Comparison of ENCODE assay signal across 19 cellular contexts in the genomic region with DNA sequence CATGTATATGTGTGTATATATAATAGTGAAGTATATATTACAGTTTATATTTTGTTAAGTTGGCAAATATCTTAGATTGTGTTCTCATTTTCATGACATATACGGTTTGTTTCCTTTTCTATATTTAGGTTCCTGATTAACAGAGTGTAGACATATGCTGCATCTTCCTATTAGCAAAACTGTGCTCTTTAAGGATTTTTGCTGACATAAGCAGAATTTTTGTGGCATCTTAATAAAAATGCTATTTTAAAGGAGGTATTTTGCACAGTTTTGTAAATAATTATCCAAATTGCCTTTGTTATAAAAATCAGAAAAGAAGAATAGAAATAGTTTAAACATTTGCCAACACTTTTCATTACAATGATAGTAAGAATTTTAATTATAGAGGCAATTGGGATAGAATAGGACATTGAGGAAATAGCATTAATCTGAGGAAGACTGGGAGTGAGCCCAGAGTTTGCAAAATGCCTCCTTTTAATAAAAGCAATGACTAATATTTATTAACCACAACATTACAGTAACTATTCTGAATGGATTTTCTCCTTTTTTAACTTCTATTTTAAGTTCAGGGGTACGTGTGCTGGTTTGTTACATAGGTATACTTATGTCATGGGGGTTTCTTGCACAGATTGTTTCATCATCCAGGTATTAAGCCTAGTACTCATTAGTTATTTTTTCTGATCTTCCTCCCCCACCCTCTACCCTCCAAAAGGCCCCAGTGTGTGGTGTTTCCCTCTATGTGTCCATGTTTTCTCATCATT. TPM values are rescaled to one million over a fixed set of nuclear protein-coding genes. Genes with fewer than 3 reads are reported as not detected.
DNase-seq lines count a peak whose midpoint lies in the region; ATAC-seq, FAIRE-seq and TF ChIP-seq lines count a peak whose summit lies in the region.
"Had no signal": no experiment of that assay in that cellular context is flagged by ENCODE, and none has a peak within 500 bp of the region (broad histone marks: within the 10 kb centered on the region; RNA-seq: fewer than 3 reads in every experiment).

No MANE protein-coding gene starts in this region.

- no peak overlapping the region for H2BK5ac ChIP-seq in IMR-90 (ENCODE audit: low read depth, low read length, poor library complexity, severe bottlenecking)

- H3K4me3 ChIP-seq in IMR-90 (ENCODE audit: insufficient read depth, low read depth, low read length) = no peak overlapping the region
- no peak overlapping the region for H3K4me3 ChIP-seq in K562
- H3K4me3 ChIP-seq: GM23248 had no signal

- H2BK120ac ChIP-seq in IMR-90 (ENCODE audit: low read depth, low read length) = no peak overlapping the region

- H3K4me1 Mint-ChIP-seq in activated naive CD4-positive, alpha-beta T cell treated with anti-CD3 and anti-CD28 coated beads, Interleukin-2, amount 10 ng/mL, durations not matched to agents 7 days and 5 days = no peaks in the 10 kb centered on the region
- H3K4me1 Mint-ChIP-seq: CD4-positive, alpha-beta memory T cell had no signal

- H3K9me3 Mint-ChIP-seq in activated naive CD4-positive, alpha-beta T cell treated with anti-CD3 and anti-CD28 coated beads, Interleukin-2, amount 10 ng/mL, durations not matched to agents 7 days and 5 days = no peaks in the 10 kb centered on the region

- H4K91ac ChIP-seq in IMR-90 (ENCODE audit: insufficient read depth, low read depth, low read length) = no peak overlapping the region

- H4K5ac ChIP-seq in IMR-90 (ENCODE audit: low read depth, low read length) = no peak overlapping the region

- H2AFZ ChIP-seq in IMR-90 (replicated peaks; ENCODE audit: low read length, poor library complexity) = no peak overlapping the region
- H2AFZ ChIP-seq in K562 (ENCODE audit: low read depth, low read length) = no peak overlapping the region
- H2AFZ ChIP-seq: GM23248 had no signal

- H4K8ac ChIP-seq in IMR-90 (ENCODE audit: low read depth in 2 of 2, low read length in 2 of 2) = no peak overlapping the region

- H2AK9ac ChIP-seq in IMR-90 (replicated peaks; ENCODE audit: low read depth, low read length, poor library complexity) = no peak overlapping the region

- H3K23ac ChIP-seq in IMR-90 (ENCODE audit: low read depth, low read length) = no peak overlapping the region

- H3K27me3 ChIP-seq in IMR-90 (ENCODE audit: control insufficient read depth, insufficient read depth, low read length) (no peaks in the 10 kb centered on the region), K562 (ENCODE audit: control insufficient read depth in 2 of 2, insufficient read depth in 2 of 2, low read length in 2 of 2) (no peaks in the 10 kb centered on the region)

- H3K27me3 Mint-ChIP-seq in activated naive CD4-positive, alpha-beta T cell treated with anti-CD3 and anti-CD28 coated beads, Interleukin-2, amount 10 ng/mL, durations not matched to agents 7 days and 5 days = no peaks in the 10 kb centered on the region
- H3K27me3 Mint-ChIP-seq: CD4-positive, alpha-beta memory T cell had no signal

- TF ChIP-seq POLR2A in IMR-90 (IDR thresholded peaks at IDR 0.05; ENCODE audit: low read depth, low read length) (no peak), K562 (conservative IDR thresholded peaks at IDR 0.05) (no peak)

- no peak overlapping the region for H3K27ac ChIP-seq in IMR-90 (ENCODE audit: insufficient read depth, low read length)
- no peak overlapping the region for H3K27ac ChIP-seq in K562 (ENCODE audit: extremely low read depth, low read depth, low read length)
- H3K27ac ChIP-seq: C4-2B, GM23248 had no signal

- no peak overlapping the region for H2BK20ac ChIP-seq in IMR-90 (ENCODE audit: low read depth, low read length)

- DNase-seq in GM18507 (ENCODE audit: extremely low spot score, insufficient read length, low read depth) (no peak), IMR-90 (no peak), K562 (ENCODE audit: extremely low read depth in 1 of 4, low spot score in 3 of 4) (no peak), activated T-cell treated with anti-CD3 and anti-CD28 coated beads for 4 hours (no peak), HEK293T (ENCODE audit: extremely low spot score) (no peak)
- no peak for DNase-seq in activated naive CD4-positive, alpha-beta T cell treated with anti-CD3 and anti-CD28 coated beads, Interleukin-2, amount 10 ng/mL, durations not matched to agents 7 days and 5 days
- DNase-seq: AML-193; CD4-positive, alpha-beta memory T cell; DMS153; DMS79; GDM1; GM23248; H7 had no signal

- no peaks in the 10 kb centered on the region for H3K79me2 ChIP-seq in K562 (ENCODE audit: control insufficient read depth, insufficient read depth, low read length)

- H3K27ac Mint-ChIP-seq in activated naive CD4-positive, alpha-beta T cell treated with anti-CD3 and anti-CD28 coated beads, Interleukin-2, amount 10 ng/mL, durations not matched to agents 7 days and 5 days = no peak overlapping the region
- H3K27ac Mint-ChIP-seq: CD4-positive, alpha-beta memory T cell had no signal

- no peaks in the 10 kb centered on the region for H3K36me3 Mint-ChIP-seq in activated naive CD4-positive, alpha-beta T cell treated with anti-CD3 and anti-CD28 coated beads, Interleukin-2, amount 10 ng/mL, durations not matched to agents 7 days and 5 days
- H3K36me3 Mint-ChIP-seq: CD4-positive, alpha-beta memory T cell had no signal

- no peak overlapping the region for H3K56ac ChIP-seq in IMR-90 (ENCODE audit: extremely low read depth, insufficient read depth, low read length)

- no peak overlapping the region for H2AK5ac ChIP-seq in IMR-90 (ENCODE audit: low read depth, low read length)

- no peak for ATAC-seq in IMR-90 (ENCODE audit: low read depth)
- ATAC-seq in K562 = no peak
- ATAC-seq: HCT116 had no signal

- dilution Hi-C loops in IMR-90 (cut with HindIII; ENCODE audit: low sequenced_read_pairs, unreplicated experiment) = no loop called here

- H3K4me3 Mint-ChIP-seq in activated naive CD4-positive, alpha-beta T cell treated with anti-CD3 and anti-CD28 coated beads, Interleukin-2, amount 10 ng/mL, durations not matched to agents 7 days and 5 days = no peak overlapping the region
- H3K4me3 Mint-ChIP-seq: CD4-positive, alpha-beta memory T cell had no signal

- CTCF ChIA-PET in IMR-90 (lab: Yijun Ruan, JAX) = interaction anchor here (0.6 kb wide), 1 partner anchor 38 kb away, joined by 4 read pairs; no protein-coding TSS in a partner anchor
- CTCF ChIA-PET in K562 (lab: Yijun Ruan, JAX; ENCODE audit: low intra/inter-chr PET ratio) = no interaction called here
- CTCF ChIA-PET in activated naive CD4-positive, alpha-beta T cell treated with anti-CD3 and anti-CD28 coated beads, Interleukin-2, amount 10 ng/mL, durations not matched to agents 7 days and 5 days (lab: Charles Lee) = no interaction called here
- CTCF ChIA-PET in HEK293T (lab: Yijun Ruan, JAX) = no interaction called here

- TF ChIP-seq EP300 in K562 (IDR thresholded peaks at IDR 0.05; ENCODE audit: low read length) = no peak

- no peaks in the 10 kb centered on the region for H3K79me1 ChIP-seq in IMR-90 (ENCODE audit: low read depth in 1 of 2, low read length in 2 of 2)

- no TSS peak for BruUV-seq in IMR-90 (replicated peaks; lab: Mats Ljungman, UMichigan)
- BruUV-seq in K562 (replicated peaks; lab: Mats Ljungman, UMichigan) = no TSS peak

- POLR2A ChIA-PET in IMR-90 (lab: Charles Lee; ENCODE audit: unreplicated experiment) = no interaction called here
- POLR2A ChIA-PET in K562 (lab: Yijun Ruan, JAX) = no interaction called here
- POLR2A ChIA-PET in HEK293T (lab: Yijun Ruan, JAX) = no interaction called here

- H4K20me1 ChIP-seq in IMR-90 (ENCODE audit: insufficient read depth, low read length) (no peaks in the 10 kb centered on the region), K562 (replicated peaks; ENCODE audit: control insufficient read depth, insufficient read depth, low read length) (no peaks in the 10 kb centered on the region)

- no peaks in the 10 kb centered on the region for H3K36me3 ChIP-seq in IMR-90 (ENCODE audit: control insufficient read depth, insufficient read depth, low read length)
- no peaks in the 10 kb centered on the region for H3K36me3 ChIP-seq in K562 (ENCODE audit: control insufficient read depth, insufficient read depth, low read length)

- WGBS in IMR-90 (ENCODE audit: extremely low coverage in 2 of 2, insufficient read length in 1 of 2), 2 experiments = no CpG with 5 or more reads among the region's 2 CpGs
- 0% methylated on average over 2 of the region's 2 CpGs for WGBS in K562 (ENCODE audit: insufficient coverage, low coverage, missing lambda C conversion rate)

- H3K9ac ChIP-seq in IMR-90 (ENCODE audit: low read depth, low read length) (no peak overlapping the region), K562 (ENCODE audit: insufficient read depth in 1 of 2, low read depth in 2 of 2, low read length in 2 of 2) (no peak overlapping the region)
- H3K9ac ChIP-seq: GM23248 had no signal

- in situ Hi-C loops in IMR-90 (cut with MboI; ENCODE audit: low sequenced_read_pairs) = no loop called here
- in situ Hi-C loops in K562 (cut with MboI) = no loop called here

- no peaks in the 10 kb centered on the region for H3K9me1 ChIP-seq in IMR-90 (ENCODE audit: insufficient read depth, low read length)
- no peaks in the 10 kb centered on the region for H3K9me1 ChIP-seq in K562 (ENCODE audit: control insufficient read depth, insufficient read depth, low read length)

- no peak overlapping the region for H3K18ac ChIP-seq in IMR-90 (ENCODE audit: low read depth, low read length)

- H3K9me3 ChIP-seq in IMR-90 (ENCODE audit: control insufficient read depth, insufficient read depth, low read length) (no peaks in the 10 kb centered on the region), K562 (replicated peaks; ENCODE audit: control insufficient read depth, insufficient read depth, low read depth, low read length) (no peaks in the 10 kb centered on the region; the same call in 1 of the 2 replicates)

- H2BK15ac ChIP-seq in IMR-90 (ENCODE audit: low read depth, low read length) = no peak overlapping the region

- intact Hi-C loops in IMR-90 (cut with micrococcal nuclease) (loop anchor here (5.0 kb wide), 1 partner anchor 1511 kb away; no protein-coding TSS in a partner anchor), K562 (cut with micrococcal nuclease) (no loop called here)

- H3K4ac ChIP-seq in IMR-90 (ENCODE audit: low read depth, low read length) = no peak overlapping the region

- FAIRE-seq in GM18507 (lab: Jason Lieb, UNC) (peak; percentile 63), K562 (lab: Jason Lieb, UNC) (no peak)
- FAIRE-seq: A204.1, HTR-8/SVneo had no signal

- H3K4me1 ChIP-seq in IMR-90 (ENCODE audit: control insufficient read depth, insufficient read depth, low read length) = no peaks in the 10 kb centered on the region
- H3K4me1 ChIP-seq in K562 (replicated peaks in 1 of 2; ENCODE audit: control insufficient read depth in 2 of 2, insufficient read depth in 2 of 2, low read length in 2 of 2) = no peaks in the 10 kb centered on the region

- no peak for TF ChIP-seq CTCF in IMR-90 (conservative IDR thresholded peaks at IDR 0.05; ENCODE audit: low read depth, low read length)
- no peak for TF ChIP-seq CTCF in K562 (IDR thresholded peaks at IDR 0.05 in 2 of 3, conservative IDR thresholded peaks at IDR 0.05 in 1 of 3; ENCODE audit: insufficient read depth in 2 of 3, low read depth in 1 of 3, low read length in 3 of 3)

- H3K14ac ChIP-seq in IMR-90 (replicated peaks; ENCODE audit: low read depth, low read length) = no peak overlapping the region

- TF ChIP-seq RAD21 in IMR-90 (IDR thresholded peaks at IDR 0.05; ENCODE audit: low read length) (no peak), K562 (CRISPR knock-in tag; conservative IDR thresholded peaks at IDR 0.05 in 1 of 2, IDR thresholded peaks at IDR 0.05 in 1 of 2) (no peak)

- H3K4me2 ChIP-seq in IMR-90 (ENCODE audit: low read depth, low read length) (no peak overlapping the region), K562 (ENCODE audit: insufficient read depth, low read length) (no peak overlapping the region)

RNA-seq across cellular contexts. Expression of a gene that starts 38.2 kb away (rescaled TPM):
- under 0.01 TPM in 2 replicates for total RNA-seq in IMR-90 (2012; rRNA removed)
- not detected in 2 replicates for polyA plus RNA-seq in IMR-90 (2012; rRNA removed)
- polyA plus RNA-seq in IMR-90 (2012; cell fraction: cytosol; rRNA removed) = not detected in 2 replicates
- polyA plus RNA-seq in IMR-90 (2012; cell fraction: nucleus; rRNA removed; ENCODE audit: low replicate concordance) = 0.02 TPM in 1 of 2 replicates, not detected in the other
- total RNA-seq in K562 (2011; cell fraction: chromatin; rRNA removed; ENCODE audit: low replicate concordance) = not detected in 2 replicates
- total RNA-seq in K562 (2011; cell fraction: nucleolus; rRNA removed) = not detected in 2 replicates
- not detected in 2 replicates for total RNA-seq in K562 (2011; cell fraction: nucleoplasm; rRNA removed)
- not detected in 2 replicates for total RNA-seq in K562 (2014; rRNA removed)
- total RNA-seq in K562 (2014; rRNA removed; fragmentation: Illumina TruSeq; extraction: Trizol) = not detected in 2 replicates
- not detected in 2 replicates for total RNA-seq in K562 (2015; rRNA removed; fragmentation: Illumina TruSeq; extraction: Trizol)
- not detected in 2 replicates for total RNA-seq in K562 (2021)
- polyA plus RNA-seq in K562 (2011; rRNA removed) = not detected in 2 replicates
- polyA plus RNA-seq in K562 (2011; cell fraction: cytosol; rRNA removed) = not detected in 2 replicates
- polyA plus RNA-seq in K562 (2011; cell fraction: nucleus; rRNA removed) = 0.10 TPM in 1 of 2 replicates, not detected in the other
- polyA plus RNA-seq in K562 (2012) = not detected in 2 replicates
- 0.12 TPM in 1 of 2 replicates, not detected in the other for polyA plus RNA-seq in K562 (2014; fragmentation: Illumina TruSeq; extraction: Trizol)
- under 1 TPM in 1 of 2 experiments, not detected in 1; 0.03 TPM for polyA plus RNA-seq in K562 (2014; fragmentation: Nextera tagmentation; extraction: Ambion mirVana)
- not detected in 2 replicates for polyA plus RNA-seq in K562 (2014; rRNA removed)
- not detected in 2 replicates for polyA minus RNA-seq in K562 (2011; rRNA and poly(A)+ RNA removed)
- not detected in 2 replicates for polyA minus RNA-seq in K562 (2011; cell fraction: cytosol; rRNA and poly(A)+ RNA removed)
- polyA minus RNA-seq in K562 (2011; cell fraction: nucleus; rRNA and poly(A)+ RNA removed) = not detected in 2 replicates
- total RNA-seq: CD4-positive, alpha-beta memory T cell; Daoy had no signal
- polyA plus RNA-seq: BJ; CD4-positive, alpha-beta memory T cell had no signal
